ENCODE assay signal across 38 cellular contexts in the genomic region with DNA sequence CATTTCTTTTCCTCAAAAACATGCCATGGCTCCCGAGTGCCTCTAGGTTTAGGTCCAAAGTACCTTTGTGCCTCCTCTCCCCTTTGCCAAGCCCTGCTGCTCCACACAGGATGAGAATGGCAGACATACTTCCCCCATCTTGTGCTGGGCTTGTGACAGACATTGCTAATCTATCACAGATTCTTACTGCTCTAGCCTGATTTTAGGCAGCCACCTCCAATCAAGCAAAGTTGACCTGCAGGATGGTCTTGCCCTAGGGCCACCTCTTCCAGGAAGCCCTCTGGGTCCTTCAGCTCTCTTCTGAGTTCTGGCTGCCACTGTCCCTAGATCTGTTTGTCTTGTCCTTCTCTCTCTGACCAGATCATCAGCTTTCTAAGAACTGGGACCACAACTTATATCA. TPM values are rescaled to one million over a fixed set of nuclear protein-coding genes. Genes with fewer than 3 reads are reported as not detected.
DNase-seq lines count a peak whose midpoint lies in the region; FAIRE-seq and TF ChIP-seq lines count a peak whose summit lies in the region.
"Had no signal": no experiment of that assay in that cellular context is flagged by ENCODE, and none has a peak within 500 bp of the region (broad histone marks: within the 10 kb centered on the region; RNA-seq: fewer than 3 reads in every experiment).

No MANE protein-coding gene starts in this region.

- H4K91ac ChIP-seq in H1 (replicated peaks; ENCODE audit: insufficient read length, low read length) (peak overlapping the region; percentile 29), neuronal stem cell (ENCODE audit: low read depth, low read length, poor library complexity) (no peak overlapping the region)

- no peaks in the 10 kb centered on the region for H4K20me1 ChIP-seq in H1 (replicated peaks in 1 of 2; ENCODE audit: control insufficient read depth in 1 of 2, insufficient read depth in 2 of 2, low read length in 2 of 2)

- DNase-seq in DMS53 (lab: John Stamatoyannopoulos, UW) (peak; percentile 36), DMS53 treated with DMSO at 0.1 percent for 48 hours (lab: John Stamatoyannopoulos, UW; ENCODE audit: unreplicated experiment) (no peak), NT2/D1 (ENCODE audit: low read depth, low spot score) (no peak), H1 (ENCODE audit: low read depth in 1 of 2, low spot score in 2 of 2) (no peak), neuronal stem cell (ENCODE audit: low spot score) (no peak), midbrain (lab: John Stamatoyannopoulos, UW) (no peak), GM10266 (ENCODE audit: extremely low spot score) (no peak), tibial nerve (ENCODE audit: low spot score in 2 of 2) (no peak)
- DNase-seq: 8988T; activated CD4-positive, alpha-beta T cell treated with anti-CD3 and anti-CD28 coated beads for 4 hours; activated T-cell treated with anti-CD3 and anti-CD28 coated beads for 4 hours; anterior cingulate cortex; CD4-positive, CD25-positive, alpha-beta regulatory T cell; cortex of kidney; endodermal cell; foreskin keratinocyte; heart left ventricle; immature natural killer cell; left lung; mesenchymal stem cell; naive B cell; NCI-H2081 treated with DMSO at 0.1 percent for 48 hours; NCI-H345; ovary; retina; small intestine; stimulated activated naive CD8-positive, alpha-beta T cell treated with anti-CD3 and anti-CD28 coated beads, Interleukin-15, amount 100 ng/mL, for 72 hours; tibial artery had no signal

- H3K79me1 ChIP-seq in H1 (ENCODE audit: low read depth, low read length) (no peaks in the 10 kb centered on the region), neuronal stem cell (ENCODE audit: low read depth, low read length) (no peaks in the 10 kb centered on the region)

- CTCF ChIA-PET in H1 (lab: Charles Lee; ENCODE audit: partially characterized antibody) = interaction anchor here (0.5 to 1.6 kb wide), 3 partner anchors 12 to 147 kb away, joined by 3 to 7 read pairs (median 4); no protein-coding TSS in a partner anchor

- no peaks in the 10 kb centered on the region for H3K27me3 ChIP-seq in NT2/D1 (ENCODE audit: insufficient read depth, insufficient read length)
- H3K27me3 ChIP-seq in H1 (replicated peaks in 1 of 4; ENCODE audit: control insufficient read depth in 3 of 4, extremely low read depth in 1 of 4, insufficient read depth in 3 of 4, low read length in 3 of 4) = no peaks in the 10 kb centered on the region; a peak in 1 of 7 replicates
- peaks cover 0 to 8% (median 0%) of the 10 kb centered on the region in 3 experiments for H3K27me3 ChIP-seq in neuronal stem cell (ENCODE audit: control insufficient read depth in 3 of 3, insufficient read depth in 3 of 3, low read depth in 1 of 3, low read length in 3 of 3)
- H3K27me3 ChIP-seq in tibial nerve = peaks cover 0 to 26% of the 10 kb centered on the region in 2 donors
- H3K27me3 ChIP-seq: esophagus muscularis mucosa, ovary had no signal

- H2BK120ac ChIP-seq in H1 (replicated peaks; ENCODE audit: low read depth, low read length) = no peak overlapping the region
- no peak overlapping the region for H2BK120ac ChIP-seq in neuronal stem cell (ENCODE audit: low read depth, low read length)

- H3K4me1 ChIP-seq in NT2/D1 (ENCODE audit: insufficient read depth, insufficient read length) (peaks cover 18% of the 10 kb centered on the region), H1 (replicated peaks in 1 of 4; ENCODE audit: control insufficient read depth in 3 of 4, insufficient read depth in 4 of 4, low read length in 3 of 4) (peaks cover 4 to 13% (median 10%) of the 10 kb centered on the region in 4 experiments), neuronal stem cell (ENCODE audit: control insufficient read depth in 2 of 2, insufficient read depth in 1 of 2, low read depth in 1 of 2, low read length in 2 of 2) (peaks cover 12 to 18% of the 10 kb centered on the region in 2 donors), tibial nerve (peaks cover 0 to 11% (median 2%) of the 10 kb centered on the region in 4 donors)
- H3K4me1 ChIP-seq: foreskin keratinocyte, left lung had no signal

- TF ChIP-seq CTCF in H1 (IDR thresholded peaks at IDR 0.05; ENCODE audit: control extremely low read depth in 1 of 3, insufficient read depth in 1 of 3, low read depth in 1 of 3, low read length in 3 of 3) = no peak
- TF ChIP-seq CTCF in GM10266 (IDR thresholded peaks at IDR 0.05; ENCODE audit: control insufficient read depth, insufficient read depth, low read depth, missing control alignments) = no peak
- TF ChIP-seq CTCF in tibial nerve (IDR thresholded peaks at IDR 0.05) = no peak

- no peak overlapping the region for H4K5ac ChIP-seq in H1 (ENCODE audit: insufficient read length, low read depth, low read length)

- H3K36me3 ChIP-seq in NT2/D1 (ENCODE audit: insufficient read depth, insufficient read length, low read length) = no peaks in the 10 kb centered on the region
- H3K36me3 ChIP-seq in H1 (ENCODE audit: control insufficient read depth in 2 of 4, insufficient read depth in 4 of 4, low read length in 3 of 4) = no peaks in the 10 kb centered on the region
- H3K36me3 ChIP-seq in neuronal stem cell (replicated peaks in 1 of 2; ENCODE audit: control insufficient read depth in 2 of 2, insufficient read depth in 2 of 2, low read length in 2 of 2) = no peaks in the 10 kb centered on the region
- no peaks in the 10 kb centered on the region for H3K36me3 ChIP-seq in tibial nerve
- H3K36me3 ChIP-seq: esophagus muscularis mucosa, heart left ventricle, left lung, ovary, tibial artery had no signal

- H3K4me2 ChIP-seq in H1 (ENCODE audit: insufficient read depth in 1 of 2, low read depth in 2 of 2, low read length in 2 of 2) = peak overlapping the region; percentile 20 to 33; a peak in 2 of 4 replicates
- no peak overlapping the region for H3K4me2 ChIP-seq in neuronal stem cell (ENCODE audit: insufficient read depth, low read length, poor library complexity, severe bottlenecking)

- no peaks in the 10 kb centered on the region for H3K79me2 ChIP-seq in H1 (ENCODE audit: control insufficient read depth in 1 of 2, insufficient read depth in 2 of 2, low read length in 2 of 2)

- H2BK12ac ChIP-seq in H1 (ENCODE audit: low read depth, low read length) (0 out of 2 replicates have a peak overlapping the region, but pooled peaks have one; percentile 4), neuronal stem cell (ENCODE audit: low read length) (no peak overlapping the region)

- H3K23me2 ChIP-seq in H1 (ENCODE audit: low read depth, low read length) = no peaks in the 10 kb centered on the region

- no peak for TF ChIP-seq EP300 in H1 (IDR thresholded peaks at IDR 0.05; ENCODE audit: borderline replicate concordance in 1 of 2, low read depth in 2 of 2, low read length in 2 of 2)
- no peak for TF ChIP-seq EP300 in tibial nerve (IDR thresholded peaks at IDR 0.05)

- H3K9me3 ChIP-seq in NT2/D1 (ENCODE audit: insufficient read depth, low read length) (no peaks in the 10 kb centered on the region), H1 (ENCODE audit: insufficient read depth in 2 of 2, low read depth in 1 of 2, low read length in 1 of 2) (no peaks in the 10 kb centered on the region), neuronal stem cell (replicated peaks in 1 of 2; ENCODE audit: control insufficient read depth in 2 of 2, insufficient read depth in 1 of 2, low read depth in 1 of 2, low read length in 2 of 2) (no peaks in the 10 kb centered on the region), tibial nerve (no peaks in the 10 kb centered on the region)
- H3K9me3 ChIP-seq: esophagus muscularis mucosa, heart left ventricle, left lung, ovary, tibial artery had no signal

- H3K4ac ChIP-seq in H1 (replicated peaks; ENCODE audit: insufficient read length, low read depth, low read length) = no peak overlapping the region
- no peak overlapping the region for H3K4ac ChIP-seq in neuronal stem cell (ENCODE audit: low read length)

- H2BK20ac ChIP-seq in H1 (ENCODE audit: low read length) = no peak overlapping the region

- H2AFZ ChIP-seq in H1 (ENCODE audit: low read length) = no peak overlapping the region
- peak overlapping the region; percentile 38 for H2AFZ ChIP-seq in neuronal stem cell (ENCODE audit: low read length)

- no peak overlapping the region for H3K56ac ChIP-seq in H1 (replicated peaks; ENCODE audit: insufficient read length, low read depth, low read length)

- no peak for FAIRE-seq in H1 (lab: Jason Lieb, UNC)
- FAIRE-seq: D721Med, GM19239, H54, small intestine had no signal

- no peak overlapping the region for H3K27ac ChIP-seq in H1 (ENCODE audit: low read depth, low read length)
- no peak overlapping the region for H3K27ac ChIP-seq in neuronal stem cell (replicated peaks; ENCODE audit: low read length)
- H3K27ac ChIP-seq in tibial nerve = no peak overlapping the region
- H3K27ac ChIP-seq: esophagus muscularis mucosa, foreskin keratinocyte, heart left ventricle, HL-60, left lung, ovary, RWPE1, SK-N-MC, tibial artery had no signal

- no peak overlapping the region for H3K18ac ChIP-seq in H1 (ENCODE audit: extremely low read depth, low read length)
- H3K18ac ChIP-seq in neuronal stem cell (ENCODE audit: low read length) = no peak overlapping the region

- POLR2A ChIA-PET in H1 (lab: Charles Lee; ENCODE audit: partially characterized antibody) = interaction anchor here (0.9 kb wide), 1 partner anchor 20 kb away, joined by 4 read pairs; a partner anchor contains a TSS

- H3K14ac ChIP-seq in H1 (ENCODE audit: insufficient read length) = no peak overlapping the region
- H3K14ac ChIP-seq in neuronal stem cell (ENCODE audit: low read length) = no peak overlapping the region

- WGBS in H1 (ENCODE audit: extremely low coverage in 1 of 2, insufficient coverage in 1 of 2, insufficient read length in 1 of 2, insufficient replicate concordance in 2 of 2, low coverage in 1 of 2, low lambda C conversion rate in 2 of 2, missing lambda C conversion rate in 1 of 2), 2 experiments = 94% methylated on average over 1 of the region's 1 CpG; no CpG with 5 or more reads in 1 of the 2 experiments
- no CpG with 5 or more reads among the region's 1 CpG for WGBS in neuronal stem cell (ENCODE audit: extremely low coverage in 2 of 2, insufficient read length in 2 of 2, insufficient replicate concordance in 1 of 2), 2 donors
- WGBS in tibial nerve, 2 donors = 82 to 88% methylated on average over 1 of the region's 1 CpG

- no peak for TF ChIP-seq RAD21 in H1 (IDR thresholded peaks at IDR 0.05 in 1 of 2, conservative IDR thresholded peaks at IDR 0.05 in 1 of 2; ENCODE audit: low read depth in 2 of 2, low read length in 2 of 2)

- H3K9ac ChIP-seq in NT2/D1 (ENCODE audit: insufficient read length, low read depth) (no peak overlapping the region), H1 (replicated peaks in 1 of 4; ENCODE audit: extremely low read depth in 1 of 4, low read depth in 3 of 4, low read length in 3 of 4) (no peak overlapping the region), neuronal stem cell (ENCODE audit: low read depth, low read length, poor library complexity) (no peak overlapping the region)

- H2BK5ac ChIP-seq in H1 (ENCODE audit: low read depth, low read length) = no peak overlapping the region
- no peak overlapping the region for H2BK5ac ChIP-seq in neuronal stem cell (ENCODE audit: low read length)

- TF ChIP-seq POLR2A in H1 (IDR thresholded peaks at IDR 0.05; ENCODE audit: control extremely low read depth in 1 of 2, low read depth in 2 of 2, low read length in 2 of 2) (no peak), tibial nerve (IDR thresholded peaks at IDR 0.05) (no peak)

- no peak overlapping the region for H2AK5ac ChIP-seq in H1 (ENCODE audit: low read depth, low read length)
- peak overlapping the region; percentile 10 for H2AK5ac ChIP-seq in neuronal stem cell (ENCODE audit: low read depth, low read length)

- peak overlapping the region; percentile 16; the same call in 1 of the 2 replicates for H4K8ac ChIP-seq in H1 (ENCODE audit: extremely low read depth, insufficient read depth, low read length)
- no peak overlapping the region for H4K8ac ChIP-seq in neuronal stem cell (ENCODE audit: low read depth, low read length)

- H2BK15ac ChIP-seq in H1 (ENCODE audit: low read length) (no peak overlapping the region), neuronal stem cell (ENCODE audit: low read length) (no peak overlapping the region)

- peak overlapping the region; percentile 33 for H3K4me3 ChIP-seq in NT2/D1 (ENCODE audit: insufficient read length, low read depth)
- H3K4me3 ChIP-seq in H1 (ENCODE audit: extremely low read depth in 1 of 4, insufficient read depth in 2 of 4, low read depth in 3 of 4, low read length in 4 of 4) = peak overlapping the region in 1 of 4 experiments; percentile 33; a peak in 1 of 8 replicates
- H3K4me3 ChIP-seq in neuronal stem cell (ENCODE audit: low read length in 2 of 2) = no peak overlapping the region
- H3K4me3 ChIP-seq in tibial nerve = no peak overlapping the region
- H3K4me3 ChIP-seq: esophagus muscularis mucosa, heart left ventricle, left lung, ovary, SK-N-MC, tibial artery had no signal

- H3K23ac ChIP-seq in H1 (ENCODE audit: insufficient read length) (no peak overlapping the region), neuronal stem cell (ENCODE audit: low read depth, low read length, poor library complexity) (no peak overlapping the region)

RNA-seq across cellular contexts. Expression of a gene that starts 20.5 kb away (rescaled TPM):
- total RNA-seq in H1 (2021; fragmentation: NEBNext Ultra II Directional; extraction: Animal tissue kit (Norgen Biotek cat#: 25700)) = 0.26 and 0.57 TPM in 2 replicates
- 0.29 and 0.78 TPM in 2 replicates for polyA plus RNA-seq in H1 (2011; rRNA removed)
- polyA plus RNA-seq in H1 (2011; cell fraction: cytosol; rRNA removed) = 0.52 TPM
- 1.4 TPM for polyA plus RNA-seq in H1 (2011; cell fraction: nucleus; rRNA removed)
- polyA plus RNA-seq in H1 (2012, experiment 1 of 2) = 0.23 to 0.56 TPM (median 0.35 TPM) in 4 replicates
- 0.17 TPM for polyA plus RNA-seq in H1 (2012, experiment 2 of 2)
- polyA plus RNA-seq in H1 (2013, experiment 1 of 2) = 0.30 TPM
- 0.31 TPM for polyA plus RNA-seq in H1 (2013, experiment 2 of 2)
- polyA minus RNA-seq in H1 (2011; rRNA and poly(A)+ RNA removed) = 0.16 and 0.22 TPM in 2 replicates
- polyA minus RNA-seq in H1 (2011; cell fraction: cytosol; rRNA and poly(A)+ RNA removed) = not detected
- 0.80 TPM for polyA minus RNA-seq in H1 (2011; cell fraction: nucleus; rRNA and poly(A)+ RNA removed)
- 0.33 TPM for polyA plus RNA-seq in neuronal stem cell (2013, experiment 1 of 2)
- polyA plus RNA-seq in neuronal stem cell (2013, experiment 2 of 2) = 0.44 TPM
- not detected for total RNA-seq in tibial nerve
- total RNA-seq: CD4-positive, CD25-positive, alpha-beta regulatory T cell; esophagus muscularis mucosa; foreskin keratinocyte; heart left ventricle; left lung; M059J; T-helper 1 cell treated with Interleukin-12 subunit alpha and Interleukin-12 subunit beta and Interleukin-4 antibody, amounts not matched to agents 30 ng/mL and 1 ng/mL, for 36 hours had no signal
- polyA plus RNA-seq: foreskin keratinocyte, heart left ventricle, immature natural killer cell, small intestine had no signal

RNA-seq across cellular contexts. Expression of a gene that starts 59.1 kb away (rescaled TPM):
- total RNA-seq in H1 (2021; fragmentation: NEBNext Ultra II Directional; extraction: Animal tissue kit (Norgen Biotek cat#: 25700)) = not detected in 2 replicates
- 0.03 and 0.05 TPM in 2 replicates for polyA plus RNA-seq in H1 (2011; rRNA removed)
- polyA plus RNA-seq in H1 (2011; cell fraction: cytosol; rRNA removed) = not detected
- polyA plus RNA-seq in H1 (2011; cell fraction: nucleus; rRNA removed) = 0.03 TPM
- 0.06 to 0.54 TPM (median 0.29 TPM) in 3 of 4 replicates, not detected in the other for polyA plus RNA-seq in H1 (2012, experiment 1 of 2)
- not detected for polyA plus RNA-seq in H1 (2012, experiment 2 of 2)
- polyA plus RNA-seq in H1 (2013, experiment 1 of 2) = 0.06 TPM
- polyA plus RNA-seq in H1 (2013, experiment 2 of 2) = 0.11 TPM
- polyA minus RNA-seq in H1 (2011; rRNA and poly(A)+ RNA removed) = not detected in 2 replicates
- not detected for polyA minus RNA-seq in H1 (2011; cell fraction: cytosol; rRNA and poly(A)+ RNA removed)
- polyA minus RNA-seq in H1 (2011; cell fraction: nucleus; rRNA and poly(A)+ RNA removed) = not detected
- polyA plus RNA-seq in neuronal stem cell (2013, experiment 1 of 2) = not detected
- polyA plus RNA-seq in neuronal stem cell (2013, experiment 2 of 2) = 0.11 TPM
- total RNA-seq in tibial nerve = under 1 TPM in 1 of 4 donors, not detected in 3; 0.20 TPM
- total RNA-seq: CD4-positive, CD25-positive, alpha-beta regulatory T cell; endodermal cell; esophagus muscularis mucosa; foreskin keratinocyte; G401; M059J; T-helper 1 cell treated with Interleukin-12 subunit alpha and Interleukin-12 subunit beta and Interleukin-4 antibody, amounts not matched to agents 30 ng/mL and 1 ng/mL, for 36 hours had no signal
- polyA plus RNA-seq: foreskin keratinocyte, immature natural killer cell, small intestine had no signal
